Comparison of ENCODE assay signal across 8 cellular contexts in the genomic region with DNA sequence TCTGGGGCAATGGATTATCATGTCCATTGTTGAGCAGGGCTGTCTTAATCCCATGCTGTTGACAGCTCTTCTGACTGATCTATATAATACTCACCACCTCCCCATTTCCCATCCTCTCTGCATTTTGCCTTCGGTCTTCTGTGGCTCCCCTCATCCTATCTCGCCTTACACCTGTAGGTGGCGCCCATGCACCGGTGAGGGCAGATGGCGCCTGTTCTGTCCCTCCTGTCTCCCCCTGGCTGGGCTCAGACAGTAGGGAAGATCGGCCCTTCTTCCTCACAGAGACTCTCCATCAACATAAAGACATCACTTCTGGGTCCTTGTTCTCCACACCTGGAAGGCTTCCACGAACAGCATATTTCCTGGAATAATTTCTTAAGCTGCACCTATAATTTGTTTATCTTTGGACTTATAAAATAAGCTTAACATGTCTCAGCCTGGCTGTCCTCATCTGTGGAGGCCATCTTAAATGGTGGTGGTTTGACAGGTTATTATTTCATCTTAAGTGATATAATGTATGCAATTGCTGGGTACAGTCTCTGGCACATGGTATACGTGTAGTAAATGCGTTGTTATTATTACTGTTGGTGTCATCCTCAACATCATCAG. TPM values are rescaled to one million over a fixed set of nuclear protein-coding genes. Genes with fewer than 3 reads are reported as not detected.
A peak's percentile ranks its signal among the peaks of the same experiment; 100 is the strongest.
DNase-seq lines count a peak whose midpoint lies in the region; ATAC-seq, FAIRE-seq and TF ChIP-seq lines count a peak whose summit lies in the region.

No MANE protein-coding gene starts in this region.

- H3K4me3 ChIP-seq in GM06990 (replicated peaks; ENCODE audit: low read depth, low read length) (no peak overlapping the region), NT2/D1 (ENCODE audit: insufficient read length, low read depth) (no peak overlapping the region), K562 (no peak overlapping the region), keratinocyte (ENCODE audit: control insufficient read depth in 2 of 3, extremely low read depth in 1 of 3, insufficient read depth in 2 of 3, low read depth in 1 of 3, low read length in 3 of 3) (no peak overlapping the region), thyroid gland (replicated peaks in 1 of 3) (no peak overlapping the region)

- FAIRE-seq in K562 (lab: Jason Lieb, UNC) (no peak), keratinocyte (lab: Jason Lieb, UNC) (no peak)

- WGBS in K562 (ENCODE audit: insufficient coverage, low coverage, missing lambda C conversion rate), result 0% methylated on average over 8 of the region's 9 CpGs
- 22% methylated on average over 9 of the region's 9 CpGs for WGBS in thyroid gland, 2 donors

- no peak overlapping the region for H3K9ac ChIP-seq in NT2/D1 (ENCODE audit: insufficient read length, low read depth)
- H3K9ac ChIP-seq in K562 (ENCODE audit: insufficient read depth in 1 of 2, low read depth in 2 of 2, low read length in 2 of 2), result no peak overlapping the region
- no peak overlapping the region for H3K9ac ChIP-seq in keratinocyte (ENCODE audit: control insufficient read depth, extremely low read depth, insufficient read depth, low read length)

- H3K36me3 ChIP-seq in GM06990 (ENCODE audit: control insufficient read depth, insufficient read depth, low read length) (no peaks in the 10 kb centered on the region), NT2/D1 (ENCODE audit: insufficient read depth, insufficient read length, low read length) (no peaks in the 10 kb centered on the region), K562 (ENCODE audit: control insufficient read depth, insufficient read depth, low read length) (no peaks in the 10 kb centered on the region), keratinocyte (ENCODE audit: control insufficient read depth in 2 of 2, extremely low read depth in 1 of 2, insufficient read depth in 2 of 2, low read length in 2 of 2) (no peaks in the 10 kb centered on the region), thyroid gland (no peaks in the 10 kb centered on the region)

- TF ChIP-seq RAD21 in K562 (CRISPR knock-in tag; conservative IDR thresholded peaks at IDR 0.05 in 1 of 2, IDR thresholded peaks at IDR 0.05 in 1 of 2), result peak in 1 of 2 experiments; percentile 54; a peak in 1 of 4 replicates

- in situ Hi-C loops in K562 (cut with MboI), result no loop called here

- TF ChIP-seq EP300 in K562 (IDR thresholded peaks at IDR 0.05; ENCODE audit: low read length), result no peak

- H3K9me3 ChIP-seq in NT2/D1 (ENCODE audit: insufficient read depth, low read length) (no peaks in the 10 kb centered on the region), K562 (replicated peaks; ENCODE audit: control insufficient read depth, insufficient read depth, low read depth, low read length) (no peaks in the 10 kb centered on the region), keratinocyte (ENCODE audit: control insufficient read depth, low read depth, low read length) (no peaks in the 10 kb centered on the region), thyroid gland (no peaks in the 10 kb centered on the region)

- H4K20me1 ChIP-seq in K562 (replicated peaks; ENCODE audit: control insufficient read depth, insufficient read depth, low read length) (no peaks in the 10 kb centered on the region), keratinocyte (ENCODE audit: control insufficient read depth, extremely low read depth, insufficient read depth, low read length) (no peaks in the 10 kb centered on the region)

- H3K79me2 ChIP-seq in K562 (ENCODE audit: control insufficient read depth, insufficient read depth, low read length) (no peaks in the 10 kb centered on the region), keratinocyte (ENCODE audit: control insufficient read depth, insufficient read depth, low read length) (no peaks in the 10 kb centered on the region)

- TF ChIP-seq POLR2A in K562 (conservative IDR thresholded peaks at IDR 0.05), result no peak
- TF ChIP-seq POLR2A in thyroid gland (IDR thresholded peaks at IDR 0.05), result no peak

- H3K9me1 ChIP-seq in K562 (ENCODE audit: control insufficient read depth, insufficient read depth, low read length) (no peaks in the 10 kb centered on the region), keratinocyte (ENCODE audit: control insufficient read depth, extremely low read depth, insufficient read depth, low read length) (no peaks in the 10 kb centered on the region)

- no TSS peak for BruUV-seq in K562 (replicated peaks; lab: Mats Ljungman, UMichigan)

- DNase-seq in GM06990 (ENCODE audit: extremely low read depth, insufficient read length) (peak; percentile 19), NT2/D1 (ENCODE audit: low read depth, low spot score) (peak; percentile 39), K562 (ENCODE audit: extremely low read depth in 1 of 4, low spot score in 3 of 4) (peak; percentile 29 to 39 (median 36)), keratinocyte (ENCODE audit: low read depth, low spot score) (no peak), thyroid gland (no peak)
- DNase-seq in stimulated activated CD4-positive, alpha-beta T cell treated with anti-CD3 and anti-CD28 coated beads, TNF-alpha, amount 100 ng/mL, for 48 hours (ENCODE audit: low read depth in 3 of 3), result peak; percentile 8 to 19 (median 13)

- H3K27ac ChIP-seq in K562 (ENCODE audit: extremely low read depth, low read depth, low read length) (no peak overlapping the region), keratinocyte (ENCODE audit: control insufficient read depth, insufficient read depth, low read length) (no peak overlapping the region), thyroid gland (no peak overlapping the region)

- H2AFZ ChIP-seq in K562 (ENCODE audit: low read depth, low read length) (no peak overlapping the region), keratinocyte (ENCODE audit: control insufficient read depth, low read length) (no peak overlapping the region)

- dilution Hi-C loops in keratinocyte (cut with MboI; ENCODE audit: extremely low pct_ligation_motif_present, low sequenced_read_pairs), result no loop called here

- POLR2A ChIA-PET in K562 (lab: Yijun Ruan, JAX), result no interaction called here

- CTCF ChIA-PET in K562 (lab: Yijun Ruan, JAX; ENCODE audit: low intra/inter-chr PET ratio), result no interaction called here

- H3K27me3 ChIP-seq in GM06990 (replicated peaks; ENCODE audit: control insufficient read depth, insufficient read depth, low read length) (no peaks in the 10 kb centered on the region), NT2/D1 (ENCODE audit: insufficient read depth, insufficient read length) (no peaks in the 10 kb centered on the region), K562 (ENCODE audit: control insufficient read depth in 2 of 2, insufficient read depth in 2 of 2, low read length in 2 of 2) (no peaks in the 10 kb centered on the region), keratinocyte (ENCODE audit: control insufficient read depth, extremely low read depth, insufficient read depth, low read length) (no peaks in the 10 kb centered on the region), thyroid gland (no peaks in the 10 kb centered on the region)

- intact Hi-C loops in K562 (cut with micrococcal nuclease), result loop anchor here (5.0 kb wide), 1 partner anchor 180 kb away; no protein-coding TSS in a partner anchor
- intact Hi-C loops in thyroid gland (cut with DNase I), result no loop called here

- H3K4me1 ChIP-seq in NT2/D1 (ENCODE audit: insufficient read depth, insufficient read length) (no peaks in the 10 kb centered on the region), K562 (replicated peaks in 1 of 2; ENCODE audit: control insufficient read depth in 2 of 2, insufficient read depth in 2 of 2, low read length in 2 of 2) (no peaks in the 10 kb centered on the region), keratinocyte (ENCODE audit: control insufficient read depth, extremely low read depth, insufficient read depth, low read length) (no peaks in the 10 kb centered on the region), thyroid gland (no peaks in the 10 kb centered on the region)

- ATAC-seq in GM21390 (IDR thresholded peaks at IDR 0.05; ENCODE audit: unreplicated experiment), result peak; percentile 96
- ATAC-seq in HG03521 (IDR thresholded peaks at IDR 0.05; ENCODE audit: unreplicated experiment), result peak; percentile 97
- ATAC-seq in K562, result peak; percentile 85

- TF ChIP-seq CTCF in GM06990 (IDR thresholded peaks at IDR 0.05; ENCODE audit: insufficient read depth, low read length, poor library complexity, severe bottlenecking), result peak; percentile 93
- TF ChIP-seq CTCF in K562 (IDR thresholded peaks at IDR 0.05 in 2 of 3, conservative IDR thresholded peaks at IDR 0.05 in 1 of 3; ENCODE audit: insufficient read depth in 2 of 3, low read depth in 1 of 3, low read length in 3 of 3), result peak; percentile 49 to 72 (median 52); a peak in 5 of 6 replicates
- peak; percentile 82 to 95 (median 91) for TF ChIP-seq CTCF in keratinocyte (optimal IDR thresholded peaks at IDR 0.05 in 1 of 3, IDR thresholded peaks at IDR 0.05 in 1 of 3, conservative IDR thresholded peaks at IDR 0.05 in 1 of 3; ENCODE audit: extremely low read depth in 1 of 3, insufficient read depth in 2 of 3, low read length in 3 of 3)
- peak in 1 of 6 experiments; percentile 27 for TF ChIP-seq CTCF in thyroid gland (IDR thresholded peaks at IDR 0.05)

- H3K4me2 ChIP-seq in K562 (ENCODE audit: insufficient read depth, low read length) (no peak overlapping the region), keratinocyte (ENCODE audit: control insufficient read depth, extremely low read depth, insufficient read depth, low read depth, low read length) (no peak overlapping the region)

RNA-seq across cellular contexts. Expression of a gene that starts 10.9 kb away (rescaled TPM):
- not detected in 2 replicates for total RNA-seq in K562 (2011; cell fraction: chromatin; rRNA removed; ENCODE audit: low replicate concordance)
- not detected in 2 replicates for total RNA-seq in K562 (2011; cell fraction: nucleolus; rRNA removed)
- total RNA-seq in K562 (2011; cell fraction: nucleoplasm; rRNA removed), result not detected in 2 replicates
- total RNA-seq in K562 (2014; rRNA removed), result not detected in 2 replicates
- not detected in 2 replicates for total RNA-seq in K562 (2014; rRNA removed; fragmentation: Illumina TruSeq; extraction: Trizol)
- total RNA-seq in K562 (2015; rRNA removed; fragmentation: Illumina TruSeq; extraction: Trizol), result not detected in 2 replicates
- total RNA-seq in K562 (2021), result not detected in 2 replicates
- not detected in 2 replicates for polyA plus RNA-seq in K562 (2011; rRNA removed)
- polyA plus RNA-seq in K562 (2011; cell fraction: cytosol; rRNA removed), result 0.04 TPM in 1 of 2 replicates, not detected in the other
- not detected in 2 replicates for polyA plus RNA-seq in K562 (2011; cell fraction: nucleus; rRNA removed)
- not detected in 2 replicates for polyA plus RNA-seq in K562 (2012)
- polyA plus RNA-seq in K562 (2014; fragmentation: Illumina TruSeq; extraction: Trizol), result not detected in 2 replicates
- not detected for polyA plus RNA-seq in K562 (2014; fragmentation: Nextera tagmentation; extraction: Ambion mirVana)
- not detected in 2 replicates for polyA plus RNA-seq in K562 (2014; rRNA removed)
- not detected in 2 replicates for polyA minus RNA-seq in K562 (2011; rRNA and poly(A)+ RNA removed)
- polyA minus RNA-seq in K562 (2011; cell fraction: cytosol; rRNA and poly(A)+ RNA removed), result not detected in 2 replicates
- polyA minus RNA-seq in K562 (2011; cell fraction: nucleus; rRNA and poly(A)+ RNA removed), result not detected in 2 replicates
- polyA plus RNA-seq in keratinocyte, result not detected in 3 replicates
- polyA plus RNA-seq in keratinocyte (2011; ENCODE audit: low read depth), result not detected
- polyA plus RNA-seq in keratinocyte (2011; cell fraction: cytosol; rRNA removed), result not detected in 2 replicates
- polyA plus RNA-seq in keratinocyte (2011; cell fraction: nucleus; rRNA removed), result not detected in 2 replicates
- 0.13 and 0.21 TPM in 2 replicates for polyA plus RNA-seq in keratinocyte (2012; ENCODE audit: low replicate concordance)
- polyA minus RNA-seq in keratinocyte, result not detected in 3 replicates
- not detected for polyA minus RNA-seq in keratinocyte (2011; cell fraction: cytosol; rRNA and poly(A)+ RNA removed)
- polyA minus RNA-seq in keratinocyte (2011; cell fraction: nucleus; rRNA and poly(A)+ RNA removed), result not detected in 2 replicates
- 1 to 10 TPM in 1 of 4 donors, under 1 TPM in 3; 0.39 to 1.2 (median 0.65) TPM for total RNA-seq in thyroid gland

Comparison
In these comparisons a context has a peak if more than half of its experiments do, and no peak if none do; other contexts are left out.
1. DNase-seq: peak in GM06990 (single experiment), NT2/D1 (single experiment), K562 (4 of 4) and stimulated activated CD4-positive, alpha-beta T cell treated with anti-CD3 and anti-CD28 coated beads, TNF-alpha, amount 100 ng/mL, for 48 hours (3 of 3); none in keratinocyte (single experiment) and thyroid gland (0 of 2).
2. Peak in every context shown above with its lines, with median percentiles within 50 percentile points of each other: ATAC-seq.